Comparison of ENCODE assay signal across 8 cellular contexts in genomic region chr10:125823663-125824251, GRCh38. TPM values are rescaled to one million over a fixed set of nuclear protein-coding genes. Genes with fewer than 3 reads are reported as not detected.
DNase-seq lines count a peak whose midpoint lies in the region; ATAC-seq and TF ChIP-seq lines count a peak whose summit lies in the region.

No MANE protein-coding gene starts in this region.

- peaks cover 2% of the 10 kb centered on the region for H3K36me3 ChIP-seq in urinary bladder (ENCODE audit: insufficient read depth)

- DNase-seq in HL-60 (ENCODE audit: low read depth in 1 of 2, low spot score in 1 of 2), result no peak
- peak; percentile 20 for DNase-seq in activated naive CD8-positive, alpha-beta T cell treated with anti-CD3 and anti-CD28 coated beads, Interleukin-2, amount 50 U/mL, for 24 hours
- peak; percentile 31 for DNase-seq in left kidney (ENCODE audit: low read depth, low spot score)
- no peak for DNase-seq in NCI-H187 (lab: John Stamatoyannopoulos, UW)
- DNase-seq in WTC11 (ENCODE audit: low spot score), result no peak

- no peak overlapping the region for H3K4me3 Mint-ChIP-seq in activated naive CD8-positive, alpha-beta T cell treated with anti-CD3 and anti-CD28 coated beads, Interleukin-2, amount 50 U/mL, for 24 hours
- no peak overlapping the region for H3K4me3 Mint-ChIP-seq in WTC11

- no peaks in the 10 kb centered on the region for H3K27me3 ChIP-seq in HL-60 (ENCODE audit: insufficient read depth, poor library complexity, severe bottlenecking)

- no peaks in the 10 kb centered on the region for H3K9me3 Mint-ChIP-seq in activated naive CD8-positive, alpha-beta T cell treated with anti-CD3 and anti-CD28 coated beads, Interleukin-2, amount 50 U/mL, for 24 hours
- H3K9me3 Mint-ChIP-seq in WTC11, result no peaks in the 10 kb centered on the region

- H3K27me3 Mint-ChIP-seq in activated naive CD8-positive, alpha-beta T cell treated with anti-CD3 and anti-CD28 coated beads, Interleukin-2, amount 50 U/mL, for 24 hours, result no peaks in the 10 kb centered on the region
- H3K27me3 Mint-ChIP-seq in WTC11 (ENCODE audit: low read depth), result no peaks in the 10 kb centered on the region

- TF ChIP-seq CTCF in HL-60 (IDR thresholded peaks at IDR 0.05; ENCODE audit: insufficient read depth, low read length), result no peak
- TF ChIP-seq CTCF in WTC11 (IDR thresholded peaks at IDR 0.05), result no peak

- CTCF ChIA-PET in WTC11 (lab: Charles Lee), result no interaction called here

- peaks cover 2% of the 10 kb centered on the region for H3K4me1 ChIP-seq in urinary bladder (ENCODE audit: insufficient read depth)

- peak overlapping the region; percentile 70 for H3K4me3 ChIP-seq in HL-60 (replicated peaks; ENCODE audit: insufficient read depth, low read length)
- peak overlapping the region; percentile 84 for H3K4me3 ChIP-seq in urinary bladder (ENCODE audit: low read depth, low read length)

- POLR2A ChIA-PET in WTC11 (lab: Charles Lee), result interaction anchor here (0.6 to 1.1 kb wide), 2 partner anchors 11 to 828 kb away, joined by 3 to 5 read pairs; no protein-coding TSS in a partner anchor

- under 1% methylated on average over 20 of the region's 20 CpGs for WGBS in urinary bladder

- H3K4me1 Mint-ChIP-seq in activated naive CD8-positive, alpha-beta T cell treated with anti-CD3 and anti-CD28 coated beads, Interleukin-2, amount 50 U/mL, for 24 hours, result peaks cover 47% of the 10 kb centered on the region
- peaks cover 4% of the 10 kb centered on the region for H3K4me1 Mint-ChIP-seq in WTC11

- peak overlapping the region; percentile 100 for H3K27ac ChIP-seq in HL-60 (replicated peaks)
- H3K27ac ChIP-seq in urinary bladder (ENCODE audit: low read depth), result no peak overlapping the region

- peaks cover 19% of the 10 kb centered on the region for H3K36me3 Mint-ChIP-seq in activated naive CD8-positive, alpha-beta T cell treated with anti-CD3 and anti-CD28 coated beads, Interleukin-2, amount 50 U/mL, for 24 hours (ENCODE audit: low read depth)
- H3K36me3 Mint-ChIP-seq in WTC11, result peaks cover 31% of the 10 kb centered on the region

- peak; percentile 0 for ATAC-seq in GM18867 (IDR thresholded peaks at IDR 0.05; ENCODE audit: unreplicated experiment)
- no peak for ATAC-seq in activated naive CD8-positive, alpha-beta T cell treated with anti-CD3 and anti-CD28 coated beads, Interleukin-2, amount 50 U/mL, for 24 hours
- ATAC-seq in WTC11, result no peak; the same call in 1 of the 2 replicates
- no peak for ATAC-seq in GM18868 (IDR thresholded peaks at IDR 0.05; ENCODE audit: unreplicated experiment)

- H3K27ac Mint-ChIP-seq in activated naive CD8-positive, alpha-beta T cell treated with anti-CD3 and anti-CD28 coated beads, Interleukin-2, amount 50 U/mL, for 24 hours, result no peak overlapping the region
- H3K27ac Mint-ChIP-seq in WTC11, result no peak overlapping the region

TF ChIP-seq in WTC11, 78 proteins besides CTCF, POLR2A, EP300 and RAD21:
- TF ChIP-seq NFATC4 (CRISPR knock-in tag; IDR thresholded peaks at IDR 0.05), result no peak
- TF ChIP-seq ZSCAN18 (CRISPR knock-in tag; IDR thresholded peaks at IDR 0.05), result no peak

RNA-seq across cellular contexts. Expression of gene BCCIP, which starts 0.4 kb away (rescaled TPM):
- total RNA-seq in urinary bladder (38.8 TPM), WTC11 (2021) (95.3 to 102 TPM (median 96.4 TPM) in 3 replicates)
- 48.0 TPM for polyA plus RNA-seq in urinary bladder

RNA-seq across cellular contexts. Expression of gene UROS, which starts 0.7 kb away (rescaled TPM):
- total RNA-seq in urinary bladder (45.6 TPM), WTC11 (2021) (46.9 to 49.7 TPM (median 48.7 TPM) in 3 replicates)
- 32.3 TPM for polyA plus RNA-seq in urinary bladder

RNA-seq across cellular contexts. Expression of gene MMP21, which starts 48.1 kb away (rescaled TPM):
- total RNA-seq in urinary bladder (0.69 TPM), WTC11 (2021) (not detected in 3 replicates)
- polyA plus RNA-seq in urinary bladder, result not detected

RNA-seq across cellular contexts. Expression of gene DHX32, which starts 57.3 kb away (rescaled TPM):
- total RNA-seq in urinary bladder, result 30.2 TPM
- polyA plus RNA-seq in urinary bladder, result 15.8 TPM
- total RNA-seq in WTC11 (2021), result 22.7 to 28.0 TPM (median 25.6 TPM) in 3 replicates

Comparison
In these comparisons a context has a peak if more than half of its experiments do, and no peak if none do; other contexts are left out.
1. DNase-seq: peak in activated naive CD8-positive, alpha-beta T cell treated with anti-CD3 and anti-CD28 coated beads, Interleukin-2, amount 50 U/mL, for 24 hours (single experiment) and left kidney (single experiment); none in HL-60 (0 of 2), NCI-H187 (0 of 2) and WTC11 (single experiment).